12 cellular contexts compared by ENCODE assay signal in genomic region chr3:50302095-50303037, GRCh38. TPM values are rescaled to one million over a fixed set of nuclear protein-coding genes. Genes with fewer than 3 reads are reported as not detected.
DNase-seq lines count a peak whose midpoint lies in the region; ATAC-seq and TF ChIP-seq lines count a peak whose summit lies in the region.
"Had no signal": no experiment of that assay in that cellular context is flagged by ENCODE, and none has a peak within 500 bp of the region (broad histone marks: within the 10 kb centered on the region; RNA-seq: fewer than 3 reads in every experiment).

No MANE protein-coding gene starts in this region.

- H3K36me3 ChIP-seq in cardiac muscle cell = no peaks in the 10 kb centered on the region
- H3K36me3 ChIP-seq in upper lobe of right lung = no peaks in the 10 kb centered on the region

- peaks cover 6% of the 10 kb centered on the region for H3K27me3 Mint-ChIP-seq in neural crest cell (ENCODE audit: low read depth)
- no peaks in the 10 kb centered on the region for H3K27me3 Mint-ChIP-seq in stimulated activated naive CD8-positive, alpha-beta T cell treated with anti-CD3 and anti-CD28 coated beads, Interleukin-15, amount 100 ng/mL, for 72 hours
- H3K27me3 Mint-ChIP-seq: activated CD8-positive, alpha-beta T cell treated with anti-CD3 and anti-CD28 coated beads for 36 hours had no signal

- ATAC-seq in Right ventricle myocardium inferior (no peak), left ventricle myocardium superior (no peak), upper lobe of right lung (no peak), HG02610 (IDR thresholded peaks at IDR 0.05; ENCODE audit: unreplicated experiment) (no peak)
- ATAC-seq in stimulated activated naive CD8-positive, alpha-beta T cell treated with anti-CD3 and anti-CD28 coated beads, Interleukin-15, amount 100 ng/mL, for 72 hours = no peak
- ATAC-seq: activated CD8-positive, alpha-beta T cell treated with anti-CD3 and anti-CD28 coated beads for 36 hours had no signal

- no peak for TF ChIP-seq CTCF in cardiac muscle cell (IDR thresholded peaks at IDR 0.05; ENCODE audit: low read depth, low read length)
- no peak for TF ChIP-seq CTCF in neural crest cell (conservative IDR thresholded peaks at IDR 0.05)
- TF ChIP-seq CTCF in upper lobe of right lung (IDR thresholded peaks at IDR 0.05) = no peak

- no peaks in the 10 kb centered on the region for H3K36me3 Mint-ChIP-seq in neural crest cell (ENCODE audit: low read depth)

- H3K27me3 ChIP-seq in cardiac muscle cell = no peaks in the 10 kb centered on the region
- no peaks in the 10 kb centered on the region for H3K27me3 ChIP-seq in upper lobe of right lung

- peak overlapping the region; percentile 70 for H3K4me3 Mint-ChIP-seq in neural crest cell
- H3K4me3 Mint-ChIP-seq in stimulated activated naive CD8-positive, alpha-beta T cell treated with anti-CD3 and anti-CD28 coated beads, Interleukin-15, amount 100 ng/mL, for 72 hours = no peak overlapping the region
- H3K4me3 Mint-ChIP-seq: activated CD8-positive, alpha-beta T cell treated with anti-CD3 and anti-CD28 coated beads for 36 hours; activated naive CD4-positive, alpha-beta T cell treated with anti-CD3 and anti-CD28 coated beads for 36 hours had no signal

- peak overlapping the region; percentile 76 for H3K27ac ChIP-seq in cardiac muscle cell
- H3K27ac ChIP-seq in upper lobe of right lung = peak overlapping the region; percentile 79
- H3K27ac ChIP-seq: PC-9 had no signal

- H3K4me1 Mint-ChIP-seq in neural crest cell = peaks cover 29% of the 10 kb centered on the region
- peaks cover 31% of the 10 kb centered on the region for H3K4me1 Mint-ChIP-seq in stimulated activated naive CD8-positive, alpha-beta T cell treated with anti-CD3 and anti-CD28 coated beads, Interleukin-15, amount 100 ng/mL, for 72 hours

- intact Hi-C loops in Right ventricle myocardium inferior (cut with DNase I) = loop anchor here (1.0 kb wide), 1 partner anchor 19 kb away; no protein-coding TSS in a partner anchor
- intact Hi-C loops in left ventricle myocardium superior (cut with micrococcal nuclease) = no loop called here
- intact Hi-C loops in upper lobe of right lung (cut with DNase I) = no loop called here

- no peak overlapping the region for H3K27ac Mint-ChIP-seq in neural crest cell (ENCODE audit: unreplicated experiment)
- H3K27ac Mint-ChIP-seq in stimulated activated naive CD8-positive, alpha-beta T cell treated with anti-CD3 and anti-CD28 coated beads, Interleukin-15, amount 100 ng/mL, for 72 hours = peak overlapping the region in 1 of 2 donors; percentile 95
- H3K27ac Mint-ChIP-seq: activated CD8-positive, alpha-beta T cell treated with anti-CD3 and anti-CD28 coated beads for 36 hours; activated naive CD4-positive, alpha-beta T cell treated with anti-CD3 and anti-CD28 coated beads for 36 hours had no signal

- DNase-seq in cardiac muscle cell (ENCODE audit: low read depth in 1 of 2, low spot score in 1 of 2) (no peak), Right ventricle myocardium inferior (ENCODE audit: missing footprints) (no peak), left ventricle myocardium superior (peak; percentile 47), neural crest cell (ENCODE audit: low read depth, low spot score) (no peak), upper lobe of right lung (no peak), SKM-1 treated with dmso at 0.1 percent for 144 hours (lab: John Stamatoyannopoulos, UW; ENCODE audit: unreplicated experiment) (no peak)
- DNase-seq in stimulated activated naive CD8-positive, alpha-beta T cell treated with anti-CD3 and anti-CD28 coated beads, Interleukin-15, amount 100 ng/mL, for 72 hours = no peak
- DNase-seq: activated CD8-positive, alpha-beta T cell treated with anti-CD3 and anti-CD28 coated beads for 36 hours; activated naive CD4-positive, alpha-beta T cell treated with anti-CD3 and anti-CD28 coated beads for 36 hours; DMS153; PC-9 had no signal

- H3K4me1 ChIP-seq in cardiac muscle cell (ENCODE audit: low read depth) (peaks cover 15% of the 10 kb centered on the region), upper lobe of right lung (peaks cover 33% of the 10 kb centered on the region)

- H3K4me3 ChIP-seq in cardiac muscle cell (no peak overlapping the region), upper lobe of right lung (peak overlapping the region; percentile 65)
- H3K4me3 ChIP-seq: PC-9 had no signal

- H3K9me3 ChIP-seq in cardiac muscle cell (ENCODE audit: low read depth) (no peaks in the 10 kb centered on the region), upper lobe of right lung (no peaks in the 10 kb centered on the region)

- H3K9me3 Mint-ChIP-seq in neural crest cell = no peaks in the 10 kb centered on the region
- H3K9me3 Mint-ChIP-seq in stimulated activated naive CD8-positive, alpha-beta T cell treated with anti-CD3 and anti-CD28 coated beads, Interleukin-15, amount 100 ng/mL, for 72 hours = no peaks in the 10 kb centered on the region
- H3K9me3 Mint-ChIP-seq: activated CD8-positive, alpha-beta T cell treated with anti-CD3 and anti-CD28 coated beads for 36 hours; activated naive CD4-positive, alpha-beta T cell treated with anti-CD3 and anti-CD28 coated beads for 36 hours had no signal

RNA-seq across cellular contexts. Expression of gene HYAL1, which starts 1.0 kb away (rescaled TPM):
- total RNA-seq in cardiac muscle cell (3.4 and 5.0 TPM in 2 replicates), Right ventricle myocardium inferior (70.1 TPM), left ventricle myocardium superior (70.0 TPM), neural crest cell (2.0 and 2.5 TPM in 2 replicates), upper lobe of right lung (78.8 TPM)
- 3.3 and 4.3 TPM in 2 replicates for polyA plus RNA-seq in cardiac muscle cell
- total RNA-seq: activated CD8-positive, alpha-beta T cell treated with anti-CD3 and anti-CD28 coated beads for 36 hours; activated naive CD4-positive, alpha-beta T cell treated with anti-CD3 and anti-CD28 coated beads for 36 hours had no signal

RNA-seq across cellular contexts. Expression of gene HYAL3, which starts 3.2 kb away (rescaled TPM):
- 3.6 and 6.4 TPM in 2 replicates for total RNA-seq in cardiac muscle cell
- polyA plus RNA-seq in cardiac muscle cell = 2.4 and 6.2 TPM in 2 replicates
- 1.4 TPM for total RNA-seq in Right ventricle myocardium inferior
- 0.92 TPM for total RNA-seq in left ventricle myocardium superior
- 2.9 and 4.4 TPM in 2 replicates for total RNA-seq in neural crest cell
- total RNA-seq in upper lobe of right lung = 2.8 TPM

RNA-seq across cellular contexts. Expression of gene NAA80, which starts 3.2 kb away (rescaled TPM):
- total RNA-seq in cardiac muscle cell (28.5 and 40.4 TPM in 2 replicates), Right ventricle myocardium inferior (5.8 TPM), left ventricle myocardium superior (6.7 TPM), neural crest cell (9.7 and 10.7 TPM in 2 replicates), upper lobe of right lung (12.5 TPM)
- 35.6 and 39.0 TPM in 2 replicates for polyA plus RNA-seq in cardiac muscle cell

RNA-seq across cellular contexts. Expression of gene IFRD2, which starts 10.1 kb away (rescaled TPM):
- total RNA-seq in cardiac muscle cell (61.0 and 75.3 TPM in 2 replicates), Right ventricle myocardium inferior (69.4 TPM), left ventricle myocardium superior (79.3 TPM), neural crest cell (69.2 and 77.1 TPM in 2 replicates), upper lobe of right lung (77.0 TPM)
- polyA plus RNA-seq in cardiac muscle cell = 106 and 110 TPM in 2 replicates

RNA-seq across cellular contexts. Expression of gene HYAL2, which starts 20.2 kb away (rescaled TPM):
- total RNA-seq in cardiac muscle cell (116 and 124 TPM in 2 replicates), Right ventricle myocardium inferior (39.0 TPM), left ventricle myocardium superior (36.0 TPM), neural crest cell (73.0 and 78.0 TPM in 2 replicates), upper lobe of right lung (303 TPM)
- polyA plus RNA-seq in cardiac muscle cell = 88.3 and 106 TPM in 2 replicates

Comparison
In these comparisons a context has a peak if more than half of its experiments do, and no peak if none do; other contexts are left out.
1. RNA of gene HYAL1, which starts 1.0 kb away (total RNA-seq): 78.8 TPM in upper lobe of right lung (single experiment), 70.1 TPM in Right ventricle myocardium inferior (single experiment) and 70.0 TPM in left ventricle myocardium superior (single experiment); 3.4 to 5.0 TPM in cardiac muscle cell and 2.0 to 2.5 TPM in neural crest cell; every median in the first group is over 10 times any median in the second.